In genomic region chr9:101235105-101235866, GRCh38 we compare ENCODE assay signal across 8 cellular contexts.
A peak's percentile ranks its signal among the peaks of the same experiment; 100 is the strongest.
DNase-seq lines count a peak whose midpoint lies in the region; FAIRE-seq and TF ChIP-seq lines count a peak whose summit lies in the region.

No MANE protein-coding gene starts in this region.

- no peaks in the 10 kb centered on the region for H3F3A ChIP-seq in neural cell (ENCODE audit: insufficient read depth, low read length, poor library complexity, severe bottlenecking)

- no peak overlapping the region for H3K9ac ChIP-seq in neural cell (ENCODE audit: low read length)

- H3K27me3 ChIP-seq in A673 (replicated peaks; ENCODE audit: insufficient read depth, low read depth, low read length, poor library complexity) (no peaks in the 10 kb centered on the region), bronchial epithelial cell (ENCODE audit: control insufficient read depth, insufficient read depth, low read length) (peaks cover under 1% of the 10 kb centered on the region), neural cell (ENCODE audit: insufficient read depth, low read depth, low read length) (no peaks in the 10 kb centered on the region), sigmoid colon (no peaks in the 10 kb centered on the region)

- 38 to 39% methylated on average over 6 of the region's 6 CpGs for WGBS in sigmoid colon, 2 donors

- H3K4me1 ChIP-seq in A673 (ENCODE audit: insufficient read depth, low read length, poor library complexity, severe bottlenecking) (no peaks in the 10 kb centered on the region), sigmoid colon (no peaks in the 10 kb centered on the region)

- BruUV-seq in A673 (replicated peaks; lab: Mats Ljungman, UMichigan): no TSS peak

- CTCF ChIA-PET in A673 (lab: Charles Lee): interaction anchor here (0.5 to 1.1 kb wide), 4 partner anchors 116 to 635 kb away, joined by 3 to 6 read pairs (median 4); no protein-coding TSS in a partner anchor

- POLR2A ChIA-PET in A673 (lab: Charles Lee; ENCODE audit: low non-redundant PET): no interaction called here

- no peaks in the 10 kb centered on the region for H3K9me3 ChIP-seq in A673 (ENCODE audit: low read depth, low read length, poor library complexity, severe bottlenecking)
- no peaks in the 10 kb centered on the region for H3K9me3 ChIP-seq in neural cell (ENCODE audit: low read length)
- H3K9me3 ChIP-seq in sigmoid colon: no peaks in the 10 kb centered on the region

- DNase-seq in A673 (ENCODE audit: low spot score) (peak; percentile 49), GM20000 (ENCODE audit: low spot score) (peak; percentile 18), NCI-H2171 (lab: John Stamatoyannopoulos, UW) (peak; percentile 52), bronchial epithelial cell (ENCODE audit: low read depth) (peak; percentile 52), occipital lobe (lab: John Stamatoyannopoulos, UW) (no peak), sigmoid colon (no peak)
- no peak for DNase-seq in activated CD8-positive, alpha-beta memory T cell treated with anti-CD3 and anti-CD28 coated beads, Interleukin-2, amount 50 U/mL, for 48 hours

- H3K79me2 ChIP-seq in neural cell (replicated peaks; ENCODE audit: insufficient read depth, low read length): no peaks in the 10 kb centered on the region

- no peaks in the 10 kb centered on the region for H3K36me3 ChIP-seq in A673 (ENCODE audit: insufficient read depth, low read length, poor library complexity, severe bottlenecking)
- no peaks in the 10 kb centered on the region for H3K36me3 ChIP-seq in bronchial epithelial cell (ENCODE audit: control insufficient read depth, insufficient read depth, low read length)
- H3K36me3 ChIP-seq in neural cell (ENCODE audit: insufficient read depth, low read length): no peaks in the 10 kb centered on the region
- no peaks in the 10 kb centered on the region for H3K36me3 ChIP-seq in sigmoid colon

- H3K9me2 ChIP-seq in neural cell (ENCODE audit: insufficient read depth, low read length): no peaks in the 10 kb centered on the region

- no peak overlapping the region for H3K4me2 ChIP-seq in neural cell (ENCODE audit: low read length)

- intact Hi-C loops in A673 (cut with micrococcal nuclease; ENCODE audit: unreplicated experiment) (loop anchor here (1.0 to 5.0 kb wide), 4 partner anchors 77 to 634 kb away; no protein-coding TSS in a partner anchor), sigmoid colon (cut with DNase I) (loop anchor here (10.0 kb wide), 1 partner anchor 520 kb away; no protein-coding TSS in a partner anchor)

- H3K27ac ChIP-seq in A673 (ENCODE audit: low read depth, low read length, poor library complexity, severe bottlenecking) (no peak overlapping the region), neural cell (ENCODE audit: low read length) (no peak overlapping the region), sigmoid colon (no peak overlapping the region)

- no peak overlapping the region for H2AFZ ChIP-seq in neural cell (ENCODE audit: low read depth, low read length)

- FAIRE-seq in bronchial epithelial cell (lab: Jason Lieb, UNC): no peak

- no peak overlapping the region for H3K4me3 ChIP-seq in A673 (ENCODE audit: low read depth, low read length, poor library complexity, severe bottlenecking)
- H3K4me3 ChIP-seq in bronchial epithelial cell (ENCODE audit: low read depth, low read length): no peak overlapping the region
- H3K4me3 ChIP-seq in neural cell (ENCODE audit: low read length): no peak overlapping the region
- no peak overlapping the region for H3K4me3 ChIP-seq in sigmoid colon

- no peak for TF ChIP-seq POLR2A in sigmoid colon (IDR thresholded peaks at IDR 0.05)

- no peaks in the 10 kb centered on the region for H4K20me1 ChIP-seq in neural cell (ENCODE audit: insufficient read depth)

- peak; percentile 65 for TF ChIP-seq CTCF in A673 (conservative IDR thresholded peaks at IDR 0.05; ENCODE audit: low read depth, low read length)
- TF ChIP-seq CTCF in GM20000 (IDR thresholded peaks at IDR 0.05; ENCODE audit: extremely low read depth, missing control alignments): peak; percentile 24
- TF ChIP-seq CTCF in bronchial epithelial cell (IDR thresholded peaks at IDR 0.05; ENCODE audit: insufficient read depth, low read length, severe bottlenecking): peak; percentile 44
- peak; percentile 90 for TF ChIP-seq CTCF in neural cell (IDR thresholded peaks at IDR 0.05; ENCODE audit: poor library complexity, severe bottlenecking)
- no peak for TF ChIP-seq CTCF in sigmoid colon (IDR thresholded peaks at IDR 0.05)

- TF ChIP-seq EP300 in neural cell (conservative IDR thresholded peaks at IDR 0.05; ENCODE audit: poor library complexity, severe bottlenecking): no peak
- TF ChIP-seq EP300 in sigmoid colon (IDR thresholded peaks at IDR 0.05): no peak

- peak; percentile 96 for TF ChIP-seq RAD21 in neural cell (conservative IDR thresholded peaks at IDR 0.05)

TF ChIP-seq in neural cell, 6 proteins besides CTCF, POLR2A, EP300 and RAD21:
- TF ChIP-seq POLR2AphosphoS5 (IDR thresholded peaks at IDR 0.05) (no peak), SMC3 (conservative IDR thresholded peaks at IDR 0.05; ENCODE audit: poor library complexity) (peak; percentile 96), EZH2 (IDR thresholded peaks at IDR 0.05; ENCODE audit: borderline replicate concordance, insufficient read depth, low read length, poor library complexity, severe bottlenecking) (no peak), MXI1 (conservative IDR thresholded peaks at IDR 0.05; ENCODE audit: poor library complexity, severe bottlenecking) (no peak), TAF1 (IDR thresholded peaks at IDR 0.05; ENCODE audit: low read depth) (no peak), REST (IDR thresholded peaks at IDR 0.05; ENCODE audit: borderline replicate concordance) (peak; percentile 20)

Comparison
In these comparisons a context has a peak if more than half of its experiments do, and no peak if none do; other contexts are left out.
1. DNase-seq: peak in A673 (single experiment), GM20000 (single experiment), NCI-H2171 (single experiment) and bronchial epithelial cell (single experiment); none in occipital lobe (single experiment), activated CD8-positive, alpha-beta memory T cell treated with anti-CD3 and anti-CD28 coated beads, Interleukin-2, amount 50 U/mL, for 48 hours (single experiment) and sigmoid colon (single experiment).
2. CTCF ChIP-seq: peak in A673 (single experiment), GM20000 (single experiment), bronchial epithelial cell (single experiment) and neural cell (single experiment); none in sigmoid colon (0 of 4).